ENCODE assay signal across 14 cellular contexts in genomic region chr10:3542185-3542611, GRCh38.
DNase-seq lines count a peak whose midpoint lies in the region; ATAC-seq, FAIRE-seq and TF ChIP-seq lines count a peak whose summit lies in the region.
"Had no signal": no experiment of that assay in that cellular context is flagged by ENCODE, and none has a peak within 500 bp of the region (broad histone marks: within the 10 kb centered on the region; RNA-seq: fewer than 3 reads in every experiment).

No MANE protein-coding gene starts in this region.

- CTCF ChIA-PET in HEK293T (lab: Yijun Ruan, JAX), result no interaction called here

- no peaks in the 10 kb centered on the region for H3K9me3 ChIP-seq in ascending aorta
- no peaks in the 10 kb centered on the region for H3K9me3 ChIP-seq in transverse colon
- H3K9me3 ChIP-seq in small intestine (ENCODE audit: control insufficient read depth, low read depth), result no peaks in the 10 kb centered on the region
- H3K9me3 ChIP-seq: Caco-2 had no signal

- no peaks in the 10 kb centered on the region for H3K27me3 ChIP-seq in ascending aorta
- no peaks in the 10 kb centered on the region for H3K27me3 ChIP-seq in transverse colon
- no peaks in the 10 kb centered on the region for H3K27me3 ChIP-seq in small intestine (ENCODE audit: control insufficient read depth in 2 of 2, insufficient read depth in 2 of 2, low read length in 2 of 2)

- H3K36me3 Mint-ChIP-seq in natural killer cell treated with Interleukin-12 subunit alpha and Interleukin-12 subunit beta and Interleukin-15 and Interleukin-18, amount 100 ng/mL, for 72 hours, result peaks cover 5% of the 10 kb centered on the region
- H3K36me3 Mint-ChIP-seq: brain had no signal

- peaks cover 3% of the 10 kb centered on the region for H3K9me3 Mint-ChIP-seq in natural killer cell treated with Interleukin-12 subunit alpha and Interleukin-12 subunit beta and Interleukin-15 and Interleukin-18, amount 100 ng/mL, for 72 hours

- TF ChIP-seq POLR2A in transverse colon (IDR thresholded peaks at IDR 0.05), result no peak

- no peaks in the 10 kb centered on the region for H3K4me1 Mint-ChIP-seq in natural killer cell treated with Interleukin-12 subunit alpha and Interleukin-12 subunit beta and Interleukin-15 and Interleukin-18, amount 100 ng/mL, for 72 hours (ENCODE audit: low read depth in 2 of 2)

- H3K36me3 ChIP-seq in ascending aorta, result no peaks in the 10 kb centered on the region
- no peaks in the 10 kb centered on the region for H3K36me3 ChIP-seq in transverse colon
- no peaks in the 10 kb centered on the region for H3K36me3 ChIP-seq in small intestine (ENCODE audit: control insufficient read depth in 2 of 2, insufficient read depth in 2 of 2, low read length in 2 of 2)

- H3K4me3 ChIP-seq in ascending aorta (no peak overlapping the region), transverse colon (no peak overlapping the region), small intestine (ENCODE audit: low read depth in 1 of 2, low read length in 2 of 2) (no peak overlapping the region)

- WGBS in transverse colon (ENCODE audit: low coverage in 1 of 2), 2 donors, result 60 to 80% methylated on average over 4 to 5 of the region's 5 CpGs
- WGBS in small intestine, 3 donors, result 76 to 85% (median 77%) methylated on average over 5 of the region's 5 CpGs

- H3K27ac ChIP-seq in ascending aorta, result peak overlapping the region; percentile 52 to 56
- H3K27ac ChIP-seq in transverse colon, result no peak overlapping the region
- H3K27ac ChIP-seq in small intestine (ENCODE audit: low read depth in 1 of 2, low read length in 1 of 2), result no peak overlapping the region
- H3K27ac ChIP-seq: KMS-11 had no signal

- POLR2A ChIA-PET in HEK293T (lab: Yijun Ruan, JAX), result no interaction called here

- no peak for TF ChIP-seq CTCF in ascending aorta (IDR thresholded peaks at IDR 0.05)
- TF ChIP-seq CTCF in transverse colon (IDR thresholded peaks at IDR 0.05), result no peak

- peaks cover 3 to 8% of the 10 kb centered on the region in 2 donors for H3K27me3 Mint-ChIP-seq in natural killer cell treated with Interleukin-12 subunit alpha and Interleukin-12 subunit beta and Interleukin-15 and Interleukin-18, amount 100 ng/mL, for 72 hours

- intact Hi-C loops in ascending aorta (cut with DNase I) (loop anchor here (2.0 to 5.0 kb wide), 4 partner anchors 15 to 295 kb away; no protein-coding TSS in a partner anchor), transverse colon (cut with DNase I; ENCODE audit: low total_unique reads) (no loop called here)

- in situ Hi-C loops in transverse colon (cut with MboI; ENCODE audit: low pct_ligation_motif_present in 1 of 4, low pct_unique_long_range_greater_than_20kb in 1 of 4, low sequenced_read_pairs in 3 of 4), result no loop called here

- no peak for TF ChIP-seq EP300 in transverse colon (IDR thresholded peaks at IDR 0.05; ENCODE audit: low read depth)

- H3K4me3 Mint-ChIP-seq in natural killer cell treated with Interleukin-12 subunit alpha and Interleukin-12 subunit beta and Interleukin-15 and Interleukin-18, amount 100 ng/mL, for 72 hours, result no peak overlapping the region
- H3K4me3 Mint-ChIP-seq: brain, nephron progenitor cell had no signal

- DNase-seq in GOT3 (lab: John Stamatoyannopoulos, UW) (peak; percentile 12), ascending aorta (ENCODE audit: low spot score in 2 of 2) (peak in 1 of 2 donors; percentile 77), fibroblast of the conjunctiva (ENCODE audit: low read depth) (peak; percentile 63), stromal cell of bone marrow (ENCODE audit: low read depth) (peak; percentile 93), transverse colon (no peak), HEK293T (ENCODE audit: extremely low spot score) (no peak), small intestine (no peak)
- no peak for DNase-seq in natural killer cell treated with Interleukin-12 subunit alpha and Interleukin-12 subunit beta and Interleukin-15 and Interleukin-18, amount 100 ng/mL, for 72 hours (ENCODE audit: low spot score)
- DNase-seq: Caco-2, foreskin melanocyte, nephron progenitor cell had no signal

- H3K4me1 ChIP-seq in ascending aorta (peaks cover 0 to 20% of the 10 kb centered on the region in 2 donors), transverse colon (peaks cover 0 to 6% (median 3%) of the 10 kb centered on the region in 4 donors), small intestine (ENCODE audit: control insufficient read depth in 2 of 2, insufficient read depth in 1 of 2, low read depth in 1 of 2, low read length in 1 of 2) (no peaks in the 10 kb centered on the region)

- FAIRE-seq in small intestine (lab: Jason Lieb, UNC), result no peak

- no peak overlapping the region for H3K27ac Mint-ChIP-seq in natural killer cell treated with Interleukin-12 subunit alpha and Interleukin-12 subunit beta and Interleukin-15 and Interleukin-18, amount 100 ng/mL, for 72 hours
- H3K27ac Mint-ChIP-seq: nephron progenitor cell had no signal

- ATAC-seq in natural killer cell treated with Interleukin-12 subunit alpha and Interleukin-12 subunit beta and Interleukin-15 and Interleukin-18, amount 100 ng/mL, for 72 hours, result no peak
- ATAC-seq: Panc1 had no signal

TF ChIP-seq in HEK293T, 16 proteins besides CTCF, POLR2A, EP300 and RAD21:
- TF ChIP-seq FOXA1 (IDR thresholded peaks at IDR 0.05), result no peak
- TF ChIP-seq SUZ12 (IDR thresholded peaks at IDR 0.05), result no peak
- no peak for TF ChIP-seq FOXM1 (IDR thresholded peaks at IDR 0.05; ENCODE audit: borderline replicate concordance)
- TF ChIP-seq CTBP1 (IDR thresholded peaks at IDR 0.05; ENCODE audit: borderline replicate concordance), result no peak
- no peak for TF ChIP-seq BHLHE40 (IDR thresholded peaks at IDR 0.05; ENCODE audit: borderline replicate concordance)
- no peak for TF ChIP-seq ARNT (IDR thresholded peaks at IDR 0.05)
- no peak for TF ChIP-seq PKNOX1 (IDR thresholded peaks at IDR 0.05)
- no peak for TF ChIP-seq HDGF (IDR thresholded peaks at IDR 0.05; ENCODE audit: borderline replicate concordance)
- TF ChIP-seq NFRKB (IDR thresholded peaks at IDR 0.05), result no peak

Comparison
In these comparisons a context has a peak if more than half of its experiments do, and no peak if none do; other contexts are left out.
1. DNase-seq: peak in GOT3 (single experiment), fibroblast of the conjunctiva (single experiment) and stromal cell of bone marrow (single experiment); none in transverse colon (single experiment), HEK293T (single experiment), small intestine (single experiment) and natural killer cell treated with Interleukin-12 subunit alpha and Interleukin-12 subunit beta and Interleukin-15 and Interleukin-18, amount 100 ng/mL, for 72 hours (single experiment).
2. H3K27ac ChIP-seq: peak in ascending aorta (2 of 2); none in transverse colon (0 of 4) and small intestine (0 of 2).